8 cellular contexts compared by ENCODE assay signal in the genomic region with DNA sequence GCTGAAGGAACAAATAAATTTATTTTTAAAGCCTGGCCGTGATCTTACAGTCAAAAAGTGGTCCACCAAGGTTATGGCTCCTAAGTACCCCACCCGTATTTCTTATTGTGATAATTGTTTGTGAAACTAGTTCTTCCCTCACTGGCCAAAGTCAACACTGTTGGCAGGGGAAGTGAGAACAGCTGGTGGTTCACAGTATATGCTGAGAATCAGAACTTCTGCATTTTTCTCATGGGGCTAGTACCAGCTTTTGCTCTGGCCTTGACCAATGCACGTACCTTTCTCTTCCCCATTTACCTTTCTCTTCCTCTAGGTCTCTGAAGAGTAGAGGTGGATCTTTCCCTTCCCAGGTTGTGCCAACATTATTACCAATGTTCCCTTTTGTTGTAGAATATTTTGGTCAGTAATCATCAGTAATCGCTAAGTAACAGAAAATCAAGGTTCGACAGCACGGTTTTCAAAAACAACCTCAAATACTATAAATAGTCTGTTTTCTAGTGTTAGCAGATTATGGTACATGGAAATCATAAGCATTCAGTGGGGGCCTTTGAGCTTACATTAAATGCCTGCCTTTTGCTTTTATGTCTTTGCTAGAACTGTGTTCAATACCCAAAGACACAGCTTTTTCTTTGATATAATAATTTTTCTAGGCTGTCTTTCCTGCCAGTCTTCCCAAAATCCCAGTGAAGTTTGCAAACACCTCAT.
A peak's percentile ranks its signal among the peaks of the same experiment; 100 is the strongest.
DNase-seq lines count a peak whose midpoint lies in the region; ATAC-seq lines count a peak whose summit lies in the region.

No MANE protein-coding gene starts in this region.

- intact Hi-C loops in activated naive CD4-positive, alpha-beta T cell treated with anti-CD3 and anti-CD28 coated beads for 36 hours (cut with micrococcal nuclease), result no loop called here

- H3K27ac Mint-ChIP-seq in activated CD4-positive, alpha-beta memory T cell treated with anti-CD3 and anti-CD28 coated beads, Interleukin-2, amount 10 ng/mL, durations not matched to agents 7 days and 5 days, result no peak overlapping the region
- no peak overlapping the region for H3K27ac Mint-ChIP-seq in activated naive CD4-positive, alpha-beta T cell treated with anti-CD3 and anti-CD28 coated beads for 36 hours

- H3K27me3 Mint-ChIP-seq in activated CD4-positive, alpha-beta memory T cell treated with anti-CD3 and anti-CD28 coated beads, Interleukin-2, amount 10 ng/mL, durations not matched to agents 7 days and 5 days, result no peaks in the 10 kb centered on the region
- no peaks in the 10 kb centered on the region for H3K27me3 Mint-ChIP-seq in activated naive CD4-positive, alpha-beta T cell treated with anti-CD3 and anti-CD28 coated beads for 36 hours (ENCODE audit: low read depth)

- H3K9me3 Mint-ChIP-seq in activated CD4-positive, alpha-beta memory T cell treated with anti-CD3 and anti-CD28 coated beads, Interleukin-2, amount 10 ng/mL, durations not matched to agents 7 days and 5 days, result peaks cover 25% of the 10 kb centered on the region
- peaks cover 12% of the 10 kb centered on the region for H3K9me3 Mint-ChIP-seq in activated naive CD4-positive, alpha-beta T cell treated with anti-CD3 and anti-CD28 coated beads for 36 hours

- POLR2A ChIA-PET in activated CD4-positive, alpha-beta memory T cell treated with anti-CD3 and anti-CD28 coated beads, Interleukin-2, amount 10 ng/mL, durations not matched to agents 7 days and 5 days (lab: Charles Lee), result interaction anchor here (0.6 kb wide), 1 partner anchor 413 kb away, joined by 4 read pairs; no protein-coding TSS in a partner anchor

- peaks cover 13% of the 10 kb centered on the region for H3K4me1 Mint-ChIP-seq in activated CD4-positive, alpha-beta memory T cell treated with anti-CD3 and anti-CD28 coated beads, Interleukin-2, amount 10 ng/mL, durations not matched to agents 7 days and 5 days
- H3K4me1 Mint-ChIP-seq in activated naive CD4-positive, alpha-beta T cell treated with anti-CD3 and anti-CD28 coated beads for 36 hours (ENCODE audit: low read depth), result peaks cover 6% of the 10 kb centered on the region

- no peak overlapping the region for H3K4me3 Mint-ChIP-seq in activated CD4-positive, alpha-beta memory T cell treated with anti-CD3 and anti-CD28 coated beads, Interleukin-2, amount 10 ng/mL, durations not matched to agents 7 days and 5 days
- no peak overlapping the region for H3K4me3 Mint-ChIP-seq in activated naive CD4-positive, alpha-beta T cell treated with anti-CD3 and anti-CD28 coated beads for 36 hours

- DNase-seq in NAMALWA (ENCODE audit: low spot score) (peak; percentile 91), left lobe of liver (ENCODE audit: low spot score) (no peak), iPS-NIHi11 (ENCODE audit: low spot score) (no peak), NCI-H82 treated with DMSO at 0.1 percent for 48 hours (lab: John Stamatoyannopoulos, UW; ENCODE audit: unreplicated experiment) (no peak)
- DNase-seq in activated CD4-positive, alpha-beta memory T cell treated with anti-CD3 and anti-CD28 coated beads, Interleukin-2, amount 10 ng/mL, durations not matched to agents 7 days and 5 days, result no peak
- DNase-seq in activated naive CD4-positive, alpha-beta T cell treated with anti-CD3 and anti-CD28 coated beads for 36 hours, result no peak

- ATAC-seq in GM18508 (IDR thresholded peaks at IDR 0.05; ENCODE audit: insufficient read depth, unreplicated experiment) (peak; percentile 99), HG02588 (IDR thresholded peaks at IDR 0.05; ENCODE audit: unreplicated experiment) (peak; percentile 100), left lobe of liver (peak; percentile 54)

- H3K36me3 Mint-ChIP-seq in activated CD4-positive, alpha-beta memory T cell treated with anti-CD3 and anti-CD28 coated beads, Interleukin-2, amount 10 ng/mL, durations not matched to agents 7 days and 5 days (ENCODE audit: low read depth), result peaks cover 38% of the 10 kb centered on the region
- peaks cover 16% of the 10 kb centered on the region for H3K36me3 Mint-ChIP-seq in activated naive CD4-positive, alpha-beta T cell treated with anti-CD3 and anti-CD28 coated beads for 36 hours (ENCODE audit: low read depth)

- CTCF ChIA-PET in activated CD4-positive, alpha-beta memory T cell treated with anti-CD3 and anti-CD28 coated beads, Interleukin-2, amount 10 ng/mL, durations not matched to agents 7 days and 5 days (lab: Charles Lee), result interaction anchor here (1.7 kb wide), 1 partner anchor 681 kb away, joined by 7 read pairs; no protein-coding TSS in a partner anchor
- CTCF ChIA-PET in activated naive CD4-positive, alpha-beta T cell treated with anti-CD3 and anti-CD28 coated beads for 36 hours (lab: Charles Lee), result no interaction called here
